23 cellular contexts compared by ENCODE assay signal in the genomic region with DNA sequence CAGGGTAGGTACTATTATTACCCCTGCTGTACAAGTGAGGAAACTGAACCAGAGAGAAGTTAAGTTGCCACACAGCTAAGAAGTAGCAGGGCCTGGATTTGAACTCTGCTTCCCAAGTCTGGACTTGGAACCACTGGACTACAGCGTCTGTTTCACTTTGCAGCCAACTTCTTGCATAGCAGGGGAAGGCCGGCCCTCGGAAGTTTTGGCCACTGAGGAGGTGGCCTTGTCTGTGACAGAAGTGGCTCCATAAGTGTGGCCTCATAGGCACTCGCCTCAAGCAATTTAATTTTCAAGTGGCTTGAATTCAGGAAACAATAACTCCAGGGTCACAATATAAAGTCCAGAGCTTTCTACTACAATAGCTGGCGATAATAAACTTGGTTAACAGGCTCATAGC.
"Had no signal": no experiment of that assay in that cellular context is flagged by ENCODE, and none has a peak within 500 bp of the region (broad histone marks: within the 10 kb centered on the region; RNA-seq: fewer than 3 reads in every experiment).

No MANE protein-coding gene starts in this region.

- H3K9me3 ChIP-seq: mucosa of descending colon, sigmoid colon, thoracic aorta had no signal

- H3K36me3 ChIP-seq: sigmoid colon, thoracic aorta had no signal

- H3K4me3 ChIP-seq: dorsolateral prefrontal cortex, mucosa of descending colon, sigmoid colon, thoracic aorta had no signal

- H3K27ac ChIP-seq: thoracic aorta had no signal

- DNase-seq: activated CD4-positive, alpha-beta T cell treated with anti-CD3 and anti-CD28 coated beads for 1 hour; activated CD4-positive, alpha-beta T cell treated with anti-CD3 and anti-CD28 coated beads, Interleukin-2, amount 50 U/mL, for 1 hour; activated CD8-positive, alpha-beta T cell treated with anti-CD3 and anti-CD28 coated beads, Interleukin-2, amount 10 ng/mL, durations not matched to agents 7 days and 5 days; activated T-cell treated with anti-CD3 and anti-CD28 coated beads, Interleukin-2, amount 50 U/mL, for 1 hour; aorta; effector memory CD8-positive, alpha-beta T cell; foreskin melanocyte; glutamatergic neuron; hypothalamus; left ventricle myocardium superior; mucosa of descending colon; naive thymus-derived CD4-positive, alpha-beta T cell; sigmoid colon; stimulated activated CD4-positive, alpha-beta T cell treated with anti-CD3 and anti-CD28 coated beads, Interleukin-2, amount 100 ng/mL, for 48 hours; stimulated activated CD8-positive, alpha-beta memory T cell treated with anti-CD3 and anti-CD28 coated beads, Interleukin-4, amount 100 ng/mL, for 48 hours; stimulated activated naive B cell treated with anti-CD40 and anti-IgM and Interleukin-4, amounts not matched to agents 10 μg/mL and 1 μg/mL and 100 μg/mL, for 72 hours had no signal

- H3K9me3 Mint-ChIP-seq: activated naive CD4-positive, alpha-beta T cell treated with anti-CD3 and anti-CD28 coated beads, Interleukin-2, amount 50 U/mL, for 72 hours; activated T-helper 17 cell treated with anti-CD3 and anti-CD28 coated beads, Interleukin-2, amount 50 U/mL, for 72 hours; brain; central memory CD8-positive, alpha-beta T cell; effector memory CD8-positive, alpha-beta T cell; naive thymus-derived CD4-positive, alpha-beta T cell; stimulated activated naive B cell treated with anti-CD40 and anti-IgM and Interleukin-4, amounts not matched to agents 10 μg/mL and 1 μg/mL and 100 μg/mL, for 72 hours had no signal

- H3K27ac Mint-ChIP-seq: activated CD8-positive, alpha-beta T cell treated with anti-CD3 and anti-CD28 coated beads, Interleukin-2, amount 10 ng/mL, durations not matched to agents 7 days and 5 days; effector memory CD8-positive, alpha-beta T cell; naive thymus-derived CD4-positive, alpha-beta T cell; stimulated activated naive B cell treated with anti-CD40 and anti-IgM and Interleukin-4, amounts not matched to agents 10 μg/mL and 1 μg/mL and 100 μg/mL, for 72 hours had no signal

- H3K4me3 Mint-ChIP-seq: activated CD8-positive, alpha-beta T cell treated with anti-CD3 and anti-CD28 coated beads, Interleukin-2, amount 10 ng/mL, durations not matched to agents 7 days and 5 days; activated T-helper 17 cell treated with anti-CD3 and anti-CD28 coated beads, Interleukin-2, amount 50 U/mL, for 72 hours; brain; central memory CD8-positive, alpha-beta T cell; effector memory CD8-positive, alpha-beta T cell; naive thymus-derived CD4-positive, alpha-beta T cell; stimulated activated naive B cell treated with anti-CD40 and anti-IgM and Interleukin-4, amounts not matched to agents 10 μg/mL and 1 μg/mL and 100 μg/mL, for 72 hours had no signal

- H3K36me3 Mint-ChIP-seq: activated naive CD4-positive, alpha-beta T cell treated with anti-CD3 and anti-CD28 coated beads, Interleukin-2, amount 50 U/mL, for 72 hours; brain; naive thymus-derived CD4-positive, alpha-beta T cell; stimulated activated naive B cell treated with anti-CD40 and anti-IgM and Interleukin-4, amounts not matched to agents 10 μg/mL and 1 μg/mL and 100 μg/mL, for 72 hours had no signal

- H3K4me1 Mint-ChIP-seq: central memory CD8-positive, alpha-beta T cell had no signal

- H3K27me3 ChIP-seq: dorsolateral prefrontal cortex, sigmoid colon had no signal

- ATAC-seq: activated CD8-positive, alpha-beta T cell treated with anti-CD3 and anti-CD28 coated beads, Interleukin-2, amount 10 ng/mL, durations not matched to agents 7 days and 5 days; activated naive CD4-positive, alpha-beta T cell treated with anti-CD3 and anti-CD28 coated beads, Interleukin-2, amount 50 U/mL, for 72 hours; activated T-helper 17 cell treated with anti-CD3 and anti-CD28 coated beads, Interleukin-2, amount 50 U/mL, for 72 hours; effector memory CD8-positive, alpha-beta T cell; esophagus mucosa; mucosa of descending colon; naive thymus-derived CD4-positive, alpha-beta T cell; stimulated activated naive B cell treated with anti-CD40 and anti-IgM and Interleukin-4, amounts not matched to agents 10 μg/mL and 1 μg/mL and 100 μg/mL, for 72 hours had no signal
